29 cellular contexts compared by ENCODE assay signal in the genomic region with DNA sequence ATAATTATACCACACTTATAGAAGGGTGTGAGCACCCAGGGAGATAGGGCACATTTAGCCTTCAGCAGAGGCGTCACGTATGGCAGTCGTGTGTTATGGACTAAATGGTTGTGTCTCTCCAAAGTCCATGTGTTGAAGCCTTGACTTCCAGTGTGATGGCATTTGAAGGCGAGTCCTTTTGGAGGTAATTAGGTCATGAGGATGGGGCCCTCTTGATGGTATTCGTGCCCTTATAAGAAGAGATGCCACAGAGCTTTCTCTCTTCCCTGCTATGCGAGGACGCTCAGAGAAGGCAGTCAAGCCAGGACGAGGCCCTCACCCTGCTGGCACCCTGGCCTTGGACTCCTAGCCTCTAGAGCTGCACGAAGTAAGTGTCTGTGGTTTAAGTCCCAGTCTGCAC.
"Had no signal": no experiment of that assay in that cellular context is flagged by ENCODE, and none has a peak within 500 bp of the region (broad histone marks: within the 10 kb centered on the region; RNA-seq: fewer than 3 reads in every experiment).

No MANE protein-coding gene starts in this region.

- H3K4me3 Mint-ChIP-seq: stimulated activated effector memory CD8-positive, alpha-beta T cell treated with anti-CD3 and anti-CD28 coated beads, Interleukin-12 subunit alpha, Interleukin-12 subunit beta, amount 100 ng/mL, for 72 hours; stimulated activated memory B cell treated with anti-CD40 and anti-IgM and Interleukin-4, amounts not matched to agents 10 μg/mL and 1 μg/mL and 100 μg/mL, for 72 hours; stimulated activated naive B cell treated with anti-CD40 and anti-IgM and Interleukin-4, amounts not matched to agents 10 μg/mL and 1 μg/mL and 100 μg/mL, for 72 hours; stimulated activated naive CD8-positive, alpha-beta T cell treated with anti-CD3 and anti-CD28 coated beads, Interleukin-15, amount 100 ng/mL, for 72 hours; stimulated activated naive CD8-positive, alpha-beta T cell treated with anti-CD3 and anti-CD28 coated beads, Interleukin-15, Interleukin-2, amounts not matched to agents 100 ng/mL and 50 ng/mL, for 24 hours; type B pancreatic cell had no signal

- H3K4me1 ChIP-seq: stomach, suprapubic skin, testis, thyroid gland, tibial artery, tibial nerve, transverse colon, upper lobe of left lung, upper lobe of right lung, uterus, vagina had no signal

- H3K27ac Mint-ChIP-seq: stimulated activated effector memory CD8-positive, alpha-beta T cell treated with anti-CD3 and anti-CD28 coated beads, Interleukin-12 subunit alpha, Interleukin-12 subunit beta, amount 100 ng/mL, for 72 hours; stimulated activated memory B cell treated with anti-CD40 and anti-IgM and Interleukin-4, amounts not matched to agents 10 μg/mL and 1 μg/mL and 100 μg/mL, for 72 hours; stimulated activated naive B cell treated with anti-CD40 and anti-IgM and Interleukin-4, amounts not matched to agents 10 μg/mL and 1 μg/mL and 100 μg/mL, for 72 hours; stimulated activated naive CD8-positive, alpha-beta T cell treated with anti-CD3 and anti-CD28 coated beads, Interleukin-15, Interleukin-2, amounts not matched to agents 100 ng/mL and 50 ng/mL, for 24 hours; type B pancreatic cell had no signal

- H3K27ac ChIP-seq: stomach, suprapubic skin, testis, thoracic aorta, thyroid gland, tibial artery, tibial nerve, transverse colon, upper lobe of left lung, upper lobe of right lung, uterus, vagina had no signal

- ATAC-seq: stimulated activated effector memory CD8-positive, alpha-beta T cell treated with anti-CD3 and anti-CD28 coated beads, Interleukin-12 subunit alpha, Interleukin-12 subunit beta, amount 100 ng/mL, for 72 hours; stimulated activated memory B cell treated with anti-CD40 and anti-IgM and Interleukin-4, amounts not matched to agents 10 μg/mL and 1 μg/mL and 100 μg/mL, for 72 hours; stimulated activated naive B cell treated with anti-CD40 and anti-IgM and Interleukin-4, amounts not matched to agents 10 μg/mL and 1 μg/mL and 100 μg/mL, for 72 hours; stimulated activated naive CD8-positive, alpha-beta T cell treated with anti-CD3 and anti-CD28 coated beads, Interleukin-15, amount 100 ng/mL, for 72 hours; stimulated activated naive CD8-positive, alpha-beta T cell treated with anti-CD3 and anti-CD28 coated beads, Interleukin-15, Interleukin-2, amounts not matched to agents 100 U/mL and 50 U/mL, for 24 hours; upper lobe of right lung had no signal

- DNase-seq: stimulated activated CD4-positive, alpha-beta T cell treated with anti-CD3 and anti-CD28 coated beads, Interleukin-2, amount 100 ng/mL, for 48 hours; stimulated activated CD4-positive, alpha-beta T cell treated with anti-CD3 and anti-CD28 coated beads, Interleukin-4, amount 100 ng/mL, for 1 hour; stimulated activated CD4-positive, alpha-beta T cell treated with anti-CD3 and anti-CD28 coated beads, Interleukin-4, amount 100 ng/mL, for 24 hours; stimulated activated CD4-positive, alpha-beta T cell treated with anti-CD3 and anti-CD28 coated beads, Interleukin-4, amount 100 ng/mL, for 4 hours; stimulated activated CD8-positive, alpha-beta memory T cell treated with anti-CD3 and anti-CD28 coated beads, Interleukin-4, amount 100 ng/mL, for 48 hours; stimulated activated naive B cell treated with anti-CD40 and anti-IgM and Interleukin-4, amounts not matched to agents 10 μg/mL and 1 μg/mL and 100 μg/mL, for 72 hours; stimulated activated naive CD4-positive, alpha-beta T cell; stimulated activated naive CD4-positive, alpha-beta T cell treated with Interleukin-2 at 50 U/mL for 16 hours; stimulated activated naive CD8-positive, alpha-beta T cell treated with anti-CD3 and anti-CD28 coated beads, Interleukin-15, amount 100 ng/mL, for 72 hours; stimulated activated naive CD8-positive, alpha-beta T cell treated with anti-CD3 and anti-CD28 coated beads, Interleukin-15, Interleukin-2, amounts not matched to agents 100 U/mL and 50 U/mL, for 24 hours; stomach; substantia nigra; testis; thyroid gland; tibial artery; transverse colon; trophoblast cell; upper lobe of left lung; upper lobe of right lung; uterus had no signal

- H3K27me3 ChIP-seq: testis, thyroid gland, tibial nerve, transverse colon, upper lobe of left lung, uterus, vagina had no signal

- H3K4me1 Mint-ChIP-seq: stimulated activated effector memory CD8-positive, alpha-beta T cell treated with anti-CD3 and anti-CD28 coated beads, Interleukin-12 subunit alpha, Interleukin-12 subunit beta, amount 100 ng/mL, for 72 hours; stimulated activated memory B cell treated with anti-CD40 and anti-IgM and Interleukin-4, amounts not matched to agents 10 μg/mL and 1 μg/mL and 100 μg/mL, for 72 hours; stimulated activated naive B cell treated with anti-CD40 and anti-IgM and Interleukin-4, amounts not matched to agents 10 μg/mL and 1 μg/mL and 100 μg/mL, for 72 hours; stimulated activated naive CD8-positive, alpha-beta T cell treated with anti-CD3 and anti-CD28 coated beads, Interleukin-15, amount 100 ng/mL, for 72 hours had no signal

- H3K36me3 ChIP-seq: stomach, suprapubic skin, thoracic aorta, thyroid gland, tibial artery, tibial nerve, transverse colon, upper lobe of left lung, upper lobe of right lung, uterus, vagina had no signal

- FAIRE-seq: urothelium cell line had no signal

- H3K9me3 ChIP-seq: testis, thyroid gland, uterus had no signal

- H3K36me3 Mint-ChIP-seq: stimulated activated effector memory CD8-positive, alpha-beta T cell treated with anti-CD3 and anti-CD28 coated beads, Interleukin-12 subunit alpha, Interleukin-12 subunit beta, amount 100 ng/mL, for 72 hours; stimulated activated memory B cell treated with anti-CD40 and anti-IgM and Interleukin-4, amounts not matched to agents 10 μg/mL and 1 μg/mL and 100 μg/mL, for 72 hours; stimulated activated naive B cell treated with anti-CD40 and anti-IgM and Interleukin-4, amounts not matched to agents 10 μg/mL and 1 μg/mL and 100 μg/mL, for 72 hours; type B pancreatic cell had no signal

- H3K9me3 Mint-ChIP-seq: stimulated activated effector memory CD8-positive, alpha-beta T cell treated with anti-CD3 and anti-CD28 coated beads, Interleukin-12 subunit alpha, Interleukin-12 subunit beta, amount 100 ng/mL, for 72 hours had no signal

- H3K4me3 ChIP-seq: stomach, suprapubic skin, testis, thoracic aorta, thyroid gland, tibial artery, tibial nerve, transverse colon, upper lobe of left lung, upper lobe of right lung, uterus, vagina had no signal
